ENCODE assay signal across 19 cellular contexts in the genomic region with DNA sequence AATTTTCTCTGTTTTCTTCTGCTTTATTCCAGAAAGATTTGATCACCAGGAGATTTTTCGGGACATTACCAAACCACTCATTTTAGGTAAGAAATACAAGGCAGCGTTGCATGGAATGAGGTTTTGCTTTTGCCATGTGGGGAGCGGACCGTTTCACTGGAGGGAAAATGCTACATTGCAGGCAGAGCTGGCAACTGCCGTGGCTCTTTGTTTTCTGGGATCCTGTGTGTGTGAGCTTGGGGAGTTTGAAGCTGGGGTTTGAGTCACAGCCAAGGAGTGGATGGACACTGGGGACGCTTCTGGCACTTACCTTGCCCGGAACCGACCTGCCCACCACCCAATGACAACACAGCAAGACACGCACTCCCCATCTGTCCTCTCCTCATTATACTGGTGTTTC.
DNase-seq lines count a peak whose midpoint lies in the region.
"Had no signal": no experiment of that assay in that cellular context is flagged by ENCODE, and none has a peak within 500 bp of the region (broad histone marks: within the 10 kb centered on the region; RNA-seq: fewer than 3 reads in every experiment).

No MANE protein-coding gene starts in this region.

- peaks cover 13% of the 10 kb centered on the region for H3K36me3 Mint-ChIP-seq in activated naive CD8-positive, alpha-beta T cell treated with anti-CD3 and anti-CD28 coated beads for 36 hours

- no peaks in the 10 kb centered on the region for H3K27me3 ChIP-seq in layer of hippocampus (ENCODE audit: control insufficient read depth, insufficient read depth, low read length)
- H3K27me3 ChIP-seq: BLaER1 treated with 17β-estradiol and CSF1 and Interleukin-3, amounts not matched to agents 10 nM and 100 nM had no signal

- H3K27ac Mint-ChIP-seq in activated naive CD8-positive, alpha-beta T cell treated with anti-CD3 and anti-CD28 coated beads for 36 hours = peak overlapping the region; percentile 83

- peak overlapping the region; percentile 94 for H3K27ac ChIP-seq in caudate nucleus (ENCODE audit: low read depth, low read length)
- peak overlapping the region; percentile 96 for H3K27ac ChIP-seq in layer of hippocampus (ENCODE audit: low read depth, low read length)
- H3K27ac ChIP-seq: A549, KMS-11 had no signal

- no peaks in the 10 kb centered on the region for H3K27me3 Mint-ChIP-seq in activated naive CD8-positive, alpha-beta T cell treated with anti-CD3 and anti-CD28 coated beads for 36 hours

- H3K4me3 Mint-ChIP-seq in activated naive CD8-positive, alpha-beta T cell treated with anti-CD3 and anti-CD28 coated beads for 36 hours = no peak overlapping the region

- H3K4me1 Mint-ChIP-seq in activated naive CD8-positive, alpha-beta T cell treated with anti-CD3 and anti-CD28 coated beads for 36 hours = peaks cover 54% of the 10 kb centered on the region

- H3K9me3 Mint-ChIP-seq in activated naive CD8-positive, alpha-beta T cell treated with anti-CD3 and anti-CD28 coated beads for 36 hours = no peaks in the 10 kb centered on the region

- no peak for DNase-seq in activated naive CD8-positive, alpha-beta T cell treated with anti-CD3 and anti-CD28 coated beads for 36 hours
- DNase-seq in caudate nucleus (lab: John Stamatoyannopoulos, UW) (peak in 1 of 61 donors; percentile 34), pons (ENCODE audit: low spot score) (peak; percentile 69), KBM-7 (no peak), HUDEP-2 (lab: John Stamatoyannopoulos, UW; ENCODE audit: unreplicated experiment in 76 of 76) (no peak), AG20443 (ENCODE audit: low spot score) (no peak), HuH-7.5 (ENCODE audit: low spot score) (no peak)
- DNase-seq: NCI-H1417, NCI-H187 treated with DMSO at 0.1 percent for 48 hours, NCI-H226, NCI-H524, NCI-H82, PC-3, RPMI8226, SHP77 treated with DMSO at 0.1 percent for 48 hours had no signal

- in situ Hi-C loops in KBM-7 (cut with MboI; ENCODE audit: low pct_unique_long_range_greater_than_20kb, low sequenced_read_pairs) = no loop called here
